In genomic region chr7:77459311-77459726, GRCh38 we compare ENCODE assay signal across 19 cellular contexts.
"Had no signal": no experiment of that assay in that cellular context is flagged by ENCODE, and none has a peak within 500 bp of the region (broad histone marks: within the 10 kb centered on the region; RNA-seq: fewer than 3 reads in every experiment).

No MANE protein-coding gene starts in this region.

- H3K27ac Mint-ChIP-seq: activated CD4-positive, alpha-beta memory T cell treated with anti-CD3 and anti-CD28 coated beads, Interleukin-2, amount 10 ng/mL, durations not matched to agents 7 days and 5 days; activated naive CD4-positive, alpha-beta T cell treated with anti-CD3 and anti-CD28 coated beads, Interleukin-2, amount 10 ng/mL, durations not matched to agents 7 days and 5 days; activated T-cell treated with anti-CD3 and anti-CD28 coated beads, Interleukin-2, amount 50 U/mL, for 24 hours; naive thymus-derived CD8-positive, alpha-beta T cell; stimulated activated naive B cell treated with anti-CD40 and anti-IgM and Interleukin-4, amounts not matched to agents 10 μg/mL and 1 μg/mL and 100 μg/mL, for 72 hours had no signal

- H3K4me3 ChIP-seq: ascending aorta, breast epithelium, left ventricle myocardium inferior, skin epidermis, tibial nerve, vagina had no signal

- H3K27ac ChIP-seq: ascending aorta, breast epithelium, left ventricle myocardium inferior, skin epidermis, tibial nerve, vagina, WERI-Rb-1 had no signal

- H3K4me3 Mint-ChIP-seq: activated CD4-positive, alpha-beta memory T cell treated with anti-CD3 and anti-CD28 coated beads, Interleukin-2, amount 10 ng/mL, durations not matched to agents 7 days and 5 days; activated naive CD4-positive, alpha-beta T cell treated with anti-CD3 and anti-CD28 coated beads, Interleukin-2, amount 10 ng/mL, durations not matched to agents 7 days and 5 days; activated T-cell treated with anti-CD3 and anti-CD28 coated beads, Interleukin-2, amount 50 U/mL, for 24 hours; naive thymus-derived CD8-positive, alpha-beta T cell; stimulated activated naive B cell treated with anti-CD40 and anti-IgM and Interleukin-4, amounts not matched to agents 10 μg/mL and 1 μg/mL and 100 μg/mL, for 72 hours had no signal

- H3K36me3 ChIP-seq: ascending aorta, breast epithelium, left ventricle myocardium inferior, tibial nerve, vagina, WERI-Rb-1 had no signal

- DNase-seq: activated CD4-positive, alpha-beta memory T cell treated with anti-CD3 and anti-CD28 coated beads, Interleukin-2, amount 10 ng/mL, durations not matched to agents 7 days and 5 days; activated naive CD4-positive, alpha-beta T cell treated with anti-CD3 and anti-CD28 coated beads, Interleukin-2, amount 10 ng/mL, durations not matched to agents 7 days and 5 days; activated T-cell treated with anti-CD3 and anti-CD28 coated beads, Interleukin-2, amount 50 U/mL, for 24 hours; cerebellar nuclear complex; effector CD8-positive, alpha-beta T cell; hypothalamus; kidney; left ventricle myocardium inferior; naive thymus-derived CD8-positive, alpha-beta T cell; stimulated activated CD4-positive, alpha-beta T cell treated with anti-CD3 and anti-CD28 coated beads, Interleukin-15, amount 100 ng/mL, for 24 hours; stimulated activated CD4-positive, alpha-beta T cell treated with anti-CD3 and anti-CD28 coated beads, Interleukin-4, amount 100 ng/mL, for 1 hour; stimulated activated naive B cell treated with anti-CD40 and anti-IgM and Interleukin-4, amounts not matched to agents 10 μg/mL and 1 μg/mL and 100 μg/mL, for 72 hours; WERI-Rb-1 had no signal

- FAIRE-seq: endothelial cell of umbilical vein, kidney had no signal

- ATAC-seq: naive thymus-derived CD8-positive, alpha-beta T cell; stimulated activated naive B cell treated with anti-CD40 and anti-IgM and Interleukin-4, amounts not matched to agents 10 μg/mL and 1 μg/mL and 100 μg/mL, for 72 hours had no signal

- H3K27me3 Mint-ChIP-seq: naive thymus-derived CD8-positive, alpha-beta T cell; stimulated activated naive B cell treated with anti-CD40 and anti-IgM and Interleukin-4, amounts not matched to agents 10 μg/mL and 1 μg/mL and 100 μg/mL, for 72 hours had no signal

- H3K4me1 Mint-ChIP-seq: activated naive CD4-positive, alpha-beta T cell treated with anti-CD3 and anti-CD28 coated beads, Interleukin-2, amount 10 ng/mL, durations not matched to agents 7 days and 5 days had no signal

- H3K27me3 ChIP-seq: ascending aorta, breast epithelium, tibial nerve, vagina had no signal

- H3K4me1 ChIP-seq: ascending aorta, breast epithelium, vagina had no signal

- H3K36me3 Mint-ChIP-seq: activated naive CD4-positive, alpha-beta T cell treated with anti-CD3 and anti-CD28 coated beads, Interleukin-2, amount 10 ng/mL, durations not matched to agents 7 days and 5 days; naive thymus-derived CD8-positive, alpha-beta T cell; stimulated activated naive B cell treated with anti-CD40 and anti-IgM and Interleukin-4, amounts not matched to agents 10 μg/mL and 1 μg/mL and 100 μg/mL, for 72 hours had no signal

- H3K9me3 ChIP-seq: ascending aorta, breast epithelium, left ventricle myocardium inferior, tibial nerve, vagina had no signal

- H3K9me3 Mint-ChIP-seq: activated CD4-positive, alpha-beta memory T cell treated with anti-CD3 and anti-CD28 coated beads, Interleukin-2, amount 10 ng/mL, durations not matched to agents 7 days and 5 days; activated naive CD4-positive, alpha-beta T cell treated with anti-CD3 and anti-CD28 coated beads, Interleukin-2, amount 10 ng/mL, durations not matched to agents 7 days and 5 days; activated T-cell treated with anti-CD3 and anti-CD28 coated beads, Interleukin-2, amount 50 U/mL, for 24 hours; naive thymus-derived CD8-positive, alpha-beta T cell; stimulated activated naive B cell treated with anti-CD40 and anti-IgM and Interleukin-4, amounts not matched to agents 10 μg/mL and 1 μg/mL and 100 μg/mL, for 72 hours had no signal
